ENCODE assay signal across 1 cellular context in the genomic region with DNA sequence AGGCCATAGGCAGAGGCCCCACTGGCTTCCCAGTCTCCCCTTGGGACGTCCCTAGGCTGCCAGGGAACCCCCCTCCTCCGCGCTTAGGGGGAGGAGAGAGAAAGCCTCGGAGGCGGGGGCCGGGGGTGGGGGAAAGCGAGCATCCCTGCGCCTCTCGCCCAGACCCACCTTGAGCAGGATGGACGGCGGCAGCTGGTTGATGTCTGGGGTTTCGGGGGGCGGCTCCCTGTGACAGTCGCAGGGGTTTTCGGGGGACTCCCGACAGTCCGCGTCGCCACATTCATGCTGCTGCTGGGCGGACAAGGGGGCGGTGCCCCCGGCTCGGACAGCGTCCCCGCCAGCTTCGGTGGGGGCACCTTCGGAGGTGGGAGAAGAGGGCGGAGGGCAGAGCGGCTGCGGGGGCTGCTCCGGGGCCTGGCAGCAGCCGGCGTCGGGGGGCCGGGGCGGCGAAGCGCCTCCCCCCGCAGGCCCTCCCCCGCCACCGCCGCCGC.
TF ChIP-seq lines count a peak whose summit lies in the region.

No MANE protein-coding gene starts in this region.

TF ChIP-seq in GM12878, 131 proteins besides CTCF, POLR2A, EP300 and RAD21 (continued from another document and continues in another):
- TF ChIP-seq, protein P1, sequence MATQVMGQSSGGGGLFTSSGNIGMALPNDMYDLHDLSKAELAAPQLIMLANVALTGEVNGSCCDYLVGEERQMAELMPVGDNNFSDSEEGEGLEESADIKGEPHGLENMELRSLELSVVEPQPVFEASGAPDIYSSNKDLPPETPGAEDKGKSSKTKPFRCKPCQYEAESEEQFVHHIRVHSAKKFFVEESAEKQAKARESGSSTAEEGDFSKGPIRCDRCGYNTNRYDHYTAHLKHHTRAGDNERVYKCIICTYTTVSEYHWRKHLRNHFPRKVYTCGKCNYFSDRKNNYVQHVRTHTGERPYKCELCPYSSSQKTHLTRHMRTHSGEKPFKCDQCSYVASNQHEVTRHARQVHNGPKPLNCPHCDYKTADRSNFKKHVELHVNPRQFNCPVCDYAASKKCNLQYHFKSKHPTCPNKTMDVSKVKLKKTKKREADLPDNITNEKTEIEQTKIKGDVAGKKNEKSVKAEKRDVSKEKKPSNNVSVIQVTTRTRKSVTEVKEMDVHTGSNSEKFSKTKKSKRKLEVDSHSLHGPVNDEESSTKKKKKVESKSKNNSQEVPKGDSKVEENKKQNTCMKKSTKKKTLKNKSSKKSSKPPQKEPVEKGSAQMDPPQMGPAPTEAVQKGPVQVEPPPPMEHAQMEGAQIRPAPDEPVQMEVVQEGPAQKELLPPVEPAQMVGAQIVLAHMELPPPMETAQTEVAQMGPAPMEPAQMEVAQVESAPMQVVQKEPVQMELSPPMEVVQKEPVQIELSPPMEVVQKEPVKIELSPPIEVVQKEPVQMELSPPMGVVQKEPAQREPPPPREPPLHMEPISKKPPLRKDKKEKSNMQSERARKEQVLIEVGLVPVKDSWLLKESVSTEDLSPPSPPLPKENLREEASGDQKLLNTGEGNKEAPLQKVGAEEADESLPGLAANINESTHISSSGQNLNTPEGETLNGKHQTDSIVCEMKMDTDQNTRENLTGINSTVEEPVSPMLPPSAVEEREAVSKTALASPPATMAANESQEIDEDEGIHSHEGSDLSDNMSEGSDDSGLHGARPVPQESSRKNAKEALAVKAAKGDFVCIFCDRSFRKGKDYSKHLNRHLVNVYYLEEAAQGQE (IDR thresholded peaks at IDR 0.05; ENCODE audit: low read depth, low read length), result no peak
- TF ChIP-seq CBX5 (IDR thresholded peaks at IDR 0.05; ENCODE audit: low read depth), result 0 out of 2 replicates have a peak, but pooled peaks have one; percentile 20
- peak; percentile 75; the same call in 1 of the 2 replicates for TF ChIP-seq RELB (IDR thresholded peaks at IDR 0.05; ENCODE audit: low read depth)
- no peak for TF ChIP-seq SMAD1 (IDR thresholded peaks at IDR 0.05; ENCODE audit: low read depth, partially characterized antibody)
- no peak for TF ChIP-seq HDGF (IDR thresholded peaks at IDR 0.05)
- TF ChIP-seq POU2F2 (IDR thresholded peaks at IDR 0.05; ENCODE audit: borderline replicate concordance, low read depth, low read length), result peak; percentile 55; the same call in 1 of the 3 replicates
- TF ChIP-seq KDM1A (IDR thresholded peaks at IDR 0.05; ENCODE audit: borderline replicate concordance), result no peak
- TF ChIP-seq, protein P2, sequence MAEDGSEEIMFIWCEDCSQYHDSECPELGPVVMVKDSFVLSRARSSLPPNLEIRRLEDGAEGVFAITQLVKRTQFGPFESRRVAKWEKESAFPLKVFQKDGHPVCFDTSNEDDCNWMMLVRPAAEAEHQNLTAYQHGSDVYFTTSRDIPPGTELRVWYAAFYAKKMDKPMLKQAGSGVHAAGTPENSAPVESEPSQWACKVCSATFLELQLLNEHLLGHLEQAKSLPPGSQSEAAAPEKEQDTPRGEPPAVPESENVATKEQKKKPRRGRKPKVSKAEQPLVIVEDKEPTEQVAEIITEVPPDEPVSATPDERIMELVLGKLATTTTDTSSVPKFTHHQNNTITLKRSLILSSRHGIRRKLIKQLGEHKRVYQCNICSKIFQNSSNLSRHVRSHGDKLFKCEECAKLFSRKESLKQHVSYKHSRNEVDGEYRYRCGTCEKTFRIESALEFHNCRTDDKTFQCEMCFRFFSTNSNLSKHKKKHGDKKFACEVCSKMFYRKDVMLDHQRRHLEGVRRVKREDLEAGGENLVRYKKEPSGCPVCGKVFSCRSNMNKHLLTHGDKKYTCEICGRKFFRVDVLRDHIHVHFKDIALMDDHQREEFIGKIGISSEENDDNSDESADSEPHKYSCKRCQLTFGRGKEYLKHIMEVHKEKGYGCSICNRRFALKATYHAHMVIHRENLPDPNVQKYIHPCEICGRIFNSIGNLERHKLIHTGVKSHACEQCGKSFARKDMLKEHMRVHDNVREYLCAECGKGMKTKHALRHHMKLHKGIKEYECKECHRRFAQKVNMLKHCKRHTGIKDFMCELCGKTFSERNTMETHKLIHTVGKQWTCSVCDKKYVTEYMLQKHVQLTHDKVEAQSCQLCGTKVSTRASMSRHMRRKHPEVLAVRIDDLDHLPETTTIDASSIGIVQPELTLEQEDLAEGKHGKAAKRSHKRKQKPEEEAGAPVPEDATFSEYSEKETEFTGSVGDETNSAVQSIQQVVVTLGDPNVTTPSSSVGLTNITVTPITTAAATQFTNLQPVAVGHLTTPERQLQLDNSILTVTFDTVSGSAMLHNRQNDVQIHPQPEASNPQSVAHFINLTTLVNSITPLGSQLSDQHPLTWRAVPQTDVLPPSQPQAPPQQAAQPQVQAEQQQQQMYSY (CRISPR knock-in tag; IDR thresholded peaks at IDR 0.05), result no peak
- no peak for TF ChIP-seq ASH2L (IDR thresholded peaks at IDR 0.05; ENCODE audit: borderline replicate concordance, low read depth)
- no peak for TF ChIP-seq TBL1XR1 (IDR thresholded peaks at IDR 0.05; ENCODE audit: low read depth, low read length)
- no peak for TF ChIP-seq ZBTB4 (CRISPR knock-in tag; IDR thresholded peaks at IDR 0.05)
- TF ChIP-seq, protein P3, sequence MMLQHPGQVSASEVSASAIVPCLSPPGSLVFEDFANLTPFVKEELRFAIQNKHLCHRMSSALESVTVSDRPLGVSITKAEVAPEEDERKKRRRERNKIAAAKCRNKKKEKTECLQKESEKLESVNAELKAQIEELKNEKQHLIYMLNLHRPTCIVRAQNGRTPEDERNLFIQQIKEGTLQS (IDR thresholded peaks at IDR 0.05; ENCODE audit: borderline replicate concordance, extremely low read depth, low read depth, low read length), result no peak
- 0 out of 2 replicates have a peak, but pooled peaks have one; percentile 43 for TF ChIP-seq RCOR1 (conservative IDR thresholded peaks at IDR 0.05; ENCODE audit: low read depth, low read length)
- no peak for TF ChIP-seq PAX8 (IDR thresholded peaks at IDR 0.05)
- TF ChIP-seq CUX1 (IDR thresholded peaks at IDR 0.05; ENCODE audit: insufficient replicate concordance, low read depth, low read length), result no peak
- TF ChIP-seq HDAC2 (IDR thresholded peaks at IDR 0.05), result no peak
- TF ChIP-seq SIN3A (IDR thresholded peaks at IDR 0.05; ENCODE audit: low read depth, low read length), result no peak
- TF ChIP-seq ZNF207 (IDR thresholded peaks at IDR 0.05; ENCODE audit: borderline replicate concordance), result no peak
- TF ChIP-seq IKZF2 (IDR thresholded peaks at IDR 0.05), result peak; percentile 33 to 37; a peak in 2 of 4 replicates
- TF ChIP-seq DPF2 (IDR thresholded peaks at IDR 0.05), result no peak
- TF ChIP-seq NR2F1 (conservative IDR thresholded peaks at IDR 0.05), result no peak
- 0 out of 2 replicates have a peak, but pooled peaks have one; percentile 29 for TF ChIP-seq TARDBP (IDR thresholded peaks at IDR 0.05; ENCODE audit: borderline replicate concordance)
- no peak for TF ChIP-seq JUND (IDR thresholded peaks at IDR 0.05; ENCODE audit: low read depth, low read length)
- TF ChIP-seq YY1 (IDR thresholded peaks at IDR 0.05; ENCODE audit: low read depth, low read length), result peak; percentile 45; the same call in 1 of the 2 replicates
- no peak for TF ChIP-seq MYB (IDR thresholded peaks at IDR 0.05; ENCODE audit: borderline replicate concordance, low read depth, low read length)
- TF ChIP-seq CBX3 (IDR thresholded peaks at IDR 0.05; ENCODE audit: borderline replicate concordance, low read depth), result no peak
- no peak for TF ChIP-seq KLF5 (IDR thresholded peaks at IDR 0.05; ENCODE audit: partially characterized antibody)
- no peak for TF ChIP-seq IRF4 (IDR thresholded peaks at IDR 0.05; ENCODE audit: low read depth, low read length)
- 0 out of 2 replicates have a peak, but pooled peaks have one; percentile 5 for TF ChIP-seq MEF2A (IDR thresholded peaks at IDR 0.05; ENCODE audit: insufficient read depth, low read depth, low read length)
- no peak for TF ChIP-seq SUZ12 (IDR thresholded peaks at IDR 0.05; ENCODE audit: unreplicated experiment)
- peak; percentile 21 for TF ChIP-seq SP1 (IDR thresholded peaks at IDR 0.05; ENCODE audit: low read depth, low read length)
- TF ChIP-seq, protein P4, sequence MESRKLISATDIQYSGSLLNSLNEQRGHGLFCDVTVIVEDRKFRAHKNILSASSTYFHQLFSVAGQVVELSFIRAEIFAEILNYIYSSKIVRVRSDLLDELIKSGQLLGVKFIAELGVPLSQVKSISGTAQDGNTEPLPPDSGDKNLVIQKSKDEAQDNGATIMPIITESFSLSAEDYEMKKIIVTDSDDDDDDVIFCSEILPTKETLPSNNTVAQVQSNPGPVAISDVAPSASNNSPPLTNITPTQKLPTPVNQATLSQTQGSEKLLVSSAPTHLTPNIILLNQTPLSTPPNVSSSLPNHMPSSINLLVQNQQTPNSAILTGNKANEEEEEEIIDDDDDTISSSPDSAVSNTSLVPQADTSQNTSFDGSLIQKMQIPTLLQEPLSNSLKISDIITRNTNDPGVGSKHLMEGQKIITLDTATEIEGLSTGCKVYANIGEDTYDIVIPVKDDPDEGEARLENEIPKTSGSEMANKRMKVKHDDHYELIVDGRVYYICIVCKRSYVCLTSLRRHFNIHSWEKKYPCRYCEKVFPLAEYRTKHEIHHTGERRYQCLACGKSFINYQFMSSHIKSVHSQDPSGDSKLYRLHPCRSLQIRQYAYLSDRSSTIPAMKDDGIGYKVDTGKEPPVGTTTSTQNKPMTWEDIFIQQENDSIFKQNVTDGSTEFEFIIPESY (IDR thresholded peaks at IDR 0.05), result no peak
- TF ChIP-seq ATF2 (IDR thresholded peaks at IDR 0.05; ENCODE audit: low read length), result no peak
- peak; percentile 98 for TF ChIP-seq TCF12 (IDR thresholded peaks at IDR 0.05; ENCODE audit: low read depth, low read length)
